In the genomic region with DNA sequence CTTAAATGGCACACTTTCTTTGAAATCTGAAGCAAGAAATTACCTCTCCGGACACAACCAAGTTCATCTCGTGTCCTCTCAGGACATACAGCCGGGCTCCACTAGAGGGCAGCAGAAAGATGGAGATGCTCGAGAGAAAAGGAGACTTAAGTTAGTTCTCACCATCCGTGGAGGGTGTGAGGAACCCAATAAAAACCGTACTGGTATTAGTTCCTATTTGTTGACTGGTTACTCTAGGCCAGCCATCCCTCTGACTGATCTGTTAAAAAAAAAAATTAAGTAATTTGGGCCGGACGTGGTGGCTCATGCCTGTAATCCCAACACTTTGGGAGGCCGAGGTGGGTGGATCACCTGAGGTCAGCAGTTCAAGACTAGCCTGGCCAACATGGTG, we compare ENCODE assay signal across 1 cellular context.
TF ChIP-seq lines count a peak whose summit lies in the region.

No MANE protein-coding gene starts in this region.

TF ChIP-seq in GM12878, 131 proteins besides CTCF, POLR2A, EP300 and RAD21 (continued from another document):
- TF ChIP-seq E4F1 (IDR thresholded peaks at IDR 0.05; ENCODE audit: borderline replicate concordance, partially characterized antibody) (no peak), ZNF622 (IDR thresholded peaks at IDR 0.05) (no peak), CREM (IDR thresholded peaks at IDR 0.05; ENCODE audit: low read depth) (peak; percentile 31; the same call in 1 of the 2 replicates), RUNX3 (IDR thresholded peaks at IDR 0.05; ENCODE audit: low read length) (0 out of 2 replicates have a peak, but pooled peaks have one; percentile 3), YY1 (IDR thresholded peaks at IDR 0.05; ENCODE audit: low read depth, low read length) (peak; percentile 57; the same call in 1 of the 2 replicates), ZNF207 (IDR thresholded peaks at IDR 0.05; ENCODE audit: borderline replicate concordance) (no peak), MLLT1 (IDR thresholded peaks at IDR 0.05) (0 out of 2 replicates have a peak, but pooled peaks have one; percentile 20)
